14 cellular contexts compared by ENCODE assay signal in the genomic region with DNA sequence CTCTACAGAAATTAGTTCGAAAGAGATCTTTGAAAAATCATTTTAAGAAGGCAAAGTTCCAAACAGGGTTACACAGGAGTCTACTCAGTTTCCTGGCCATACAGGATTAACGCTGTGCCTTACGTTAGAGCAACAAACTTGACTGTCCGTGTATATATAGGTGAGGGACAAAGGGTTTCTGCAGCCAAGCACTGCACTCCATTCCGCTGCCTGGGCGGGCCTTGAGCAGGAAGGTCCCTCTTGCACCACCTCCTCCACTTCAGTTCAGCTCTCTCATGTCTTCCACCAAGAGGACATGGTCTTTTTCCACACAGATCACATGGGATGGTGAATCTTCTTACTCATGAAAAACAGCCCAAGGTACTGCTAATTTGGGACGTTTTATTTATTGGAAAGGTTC.
"Had no signal": no experiment of that assay in that cellular context is flagged by ENCODE, and none has a peak within 500 bp of the region (broad histone marks: within the 10 kb centered on the region; RNA-seq: fewer than 3 reads in every experiment).

No MANE protein-coding gene starts in this region.

- H3K27me3 ChIP-seq: gastrocnemius medialis, heart right ventricle, neutrophil, tibial artery, vagina had no signal

- H3K9me3 ChIP-seq: gastrocnemius medialis, heart right ventricle, neutrophil, tibial artery, vagina had no signal

- ATAC-seq: gastrocnemius medialis, heart right ventricle had no signal

- H3K4me1 ChIP-seq: gastrocnemius medialis, heart right ventricle, tibial artery, vagina had no signal

- H3K27ac ChIP-seq: gastrocnemius medialis, heart right ventricle, neutrophil, tibial artery, vagina had no signal

- DNase-seq: activated CD4-positive, alpha-beta memory T cell treated with anti-CD3 and anti-CD28 coated beads for 36 hours; activated CD8-positive, alpha-beta memory T cell treated with anti-CD3 and anti-CD28 coated beads, Interleukin-2, amount 50 U/mL, for 48 hours; activated effector memory CD4-positive, alpha-beta T cell treated with Interleukin-2 at 50 U/mL for 16 hours; central memory CD4-positive, alpha-beta T cell; cortex of kidney; effector CD8-positive, alpha-beta T cell; gastrocnemius medialis; heart right ventricle; midbrain; retina; T-helper 2 cell; tibial artery had no signal

- H3K27ac Mint-ChIP-seq: activated CD4-positive, alpha-beta memory T cell treated with anti-CD3 and anti-CD28 coated beads for 36 hours had no signal

- H3K27me3 Mint-ChIP-seq: activated CD4-positive, alpha-beta memory T cell treated with anti-CD3 and anti-CD28 coated beads for 36 hours had no signal

- H3K4me3 Mint-ChIP-seq: activated CD4-positive, alpha-beta memory T cell treated with anti-CD3 and anti-CD28 coated beads for 36 hours had no signal

- H3K4me3 ChIP-seq: gastrocnemius medialis, heart right ventricle, tibial artery, vagina had no signal
